Comparison of ENCODE assay signal across 12 cellular contexts in the genomic region with DNA sequence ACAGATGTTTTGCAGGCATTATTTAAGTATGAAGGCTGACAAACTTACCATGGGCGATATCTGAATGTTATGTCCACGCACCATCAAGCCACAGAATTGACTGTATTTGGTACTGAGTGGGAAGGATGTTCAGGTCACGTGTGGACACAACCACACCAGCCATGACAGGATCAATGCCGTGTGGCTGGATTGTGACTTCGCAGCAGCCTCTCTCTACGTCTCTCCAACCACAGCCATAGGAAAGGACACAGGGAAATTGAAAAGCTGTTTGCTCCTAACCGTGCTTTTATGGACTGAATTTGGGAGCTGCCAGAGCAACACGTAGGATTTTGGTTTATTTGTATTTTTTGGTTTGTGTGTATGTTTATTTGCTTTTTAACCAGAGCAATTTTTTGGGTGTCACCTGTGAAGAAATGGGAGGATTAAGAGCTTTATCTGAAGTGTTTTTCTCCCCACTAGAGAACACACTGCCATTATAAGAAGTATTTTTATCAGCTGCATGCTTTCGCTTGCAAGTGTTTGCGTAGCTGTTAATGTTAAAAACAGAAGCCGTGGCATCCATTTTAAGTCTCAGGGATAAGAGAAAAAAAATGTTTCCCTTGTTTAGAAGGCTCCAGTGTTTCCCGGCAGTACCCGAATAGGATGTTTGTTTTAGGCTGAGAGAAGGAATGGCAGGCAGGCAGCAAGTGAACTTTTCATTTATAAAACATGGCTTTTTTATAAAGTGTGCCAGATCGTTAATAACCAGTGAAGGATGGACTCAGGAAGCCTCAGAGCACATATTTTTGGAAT.
DNase-seq lines count a peak whose midpoint lies in the region; ATAC-seq and TF ChIP-seq lines count a peak whose summit lies in the region.
"Had no signal": no experiment of that assay in that cellular context is flagged by ENCODE, and none has a peak within 500 bp of the region (broad histone marks: within the 10 kb centered on the region; RNA-seq: fewer than 3 reads in every experiment).

No MANE protein-coding gene starts in this region.

- H3K9ac ChIP-seq in mucosa of rectum (ENCODE audit: low read depth in 1 of 2, low read length in 2 of 2) = no peak overlapping the region

- in situ Hi-C loops in ACHN (cut with HindIII; ENCODE audit: low pct_ligation_motif_present, low pct_unique_long_range_greater_than_20kb, low sequenced_read_pairs) = no loop called here

- no peak for ATAC-seq in thoracic aorta (ENCODE audit: insufficient number of reproducible peaks, low FRiP score, low read depth)
- ATAC-seq in GM18858 (IDR thresholded peaks at IDR 0.05; ENCODE audit: unreplicated experiment) = no peak
- ATAC-seq: CD8-positive, alpha-beta T cell had no signal

- peak overlapping the region; percentile 40 for H3K27ac ChIP-seq in ectodermal cell (ENCODE audit: insufficient read depth, low read depth, low read length, poor library complexity, severe bottlenecking)
- H3K27ac ChIP-seq in mucosa of rectum (ENCODE audit: low read depth in 2 of 2, low read length in 2 of 2) = peak overlapping the region; percentile 44 to 52
- peak overlapping the region; percentile 84 to 85 for H3K27ac ChIP-seq in thoracic aorta
- H3K27ac ChIP-seq: brain microvascular endothelial cell had no signal

- H3K36me3 ChIP-seq in ectodermal cell (ENCODE audit: control insufficient read depth, insufficient read depth, low read length) = no peaks in the 10 kb centered on the region
- H3K36me3 ChIP-seq in mucosa of rectum (ENCODE audit: control insufficient read depth in 2 of 2, insufficient read depth in 2 of 2, low read length in 2 of 2) = no peaks in the 10 kb centered on the region
- no peaks in the 10 kb centered on the region for H3K36me3 ChIP-seq in thoracic aorta
- H3K36me3 ChIP-seq: brain microvascular endothelial cell had no signal

- no peak for TF ChIP-seq CTCF in thoracic aorta (IDR thresholded peaks at IDR 0.05)

- H3K4me1 ChIP-seq in ectodermal cell (ENCODE audit: control insufficient read depth, insufficient read depth, low read length) = peaks cover 47% of the 10 kb centered on the region
- H3K4me1 ChIP-seq in mucosa of rectum (ENCODE audit: control insufficient read depth in 2 of 2, insufficient read depth in 2 of 2, low read length in 2 of 2) = no peaks in the 10 kb centered on the region
- H3K4me1 ChIP-seq in thoracic aorta (ENCODE audit: control insufficient read depth in 1 of 2, low read depth in 2 of 2) = peaks cover 3 to 49% of the 10 kb centered on the region in 2 donors

- H3K27me3 ChIP-seq in ectodermal cell (ENCODE audit: control insufficient read depth, insufficient read depth, low read length, poor library complexity, severe bottlenecking) (no peaks in the 10 kb centered on the region), mucosa of rectum (ENCODE audit: control insufficient read depth in 2 of 2, insufficient read depth in 2 of 2, low read length in 2 of 2) (no peaks in the 10 kb centered on the region), thoracic aorta (replicated peaks; ENCODE audit: insufficient read depth) (no peaks in the 10 kb centered on the region)
- H3K27me3 ChIP-seq: brain microvascular endothelial cell had no signal

- 82% methylated on average over 14 of the region's 14 CpGs for WGBS in ectodermal cell, 2 experiments

- no peak overlapping the region for H3K4me3 ChIP-seq in ectodermal cell (ENCODE audit: insufficient read depth, low read depth, low read length)
- H3K4me3 ChIP-seq in mucosa of rectum (ENCODE audit: low read length in 2 of 2) = no peak overlapping the region
- peak overlapping the region; percentile 4 for H3K4me3 ChIP-seq in thoracic aorta

- DNase-seq in NCI-H2227 (lab: John Stamatoyannopoulos, UW; ENCODE audit: unreplicated experiment) (peak; percentile 20), thoracic aorta (ENCODE audit: low spot score) (no peak), ACHN (no peak)
- DNase-seq in activated naive CD4-positive, alpha-beta T cell treated with Interleukin-2 at 50 U/mL for 16 hours = no peak
- no peak for DNase-seq in activated effector memory CD4-positive, alpha-beta T cell treated with anti-CD3 and anti-CD28 coated beads, Interleukin-2, amount 50 U/mL, for 16 hours
- DNase-seq: brain microvascular endothelial cell; CD8-positive, alpha-beta T cell; HCEC 1CT; NCI-H1930 had no signal

- H3K9me3 ChIP-seq in ectodermal cell (ENCODE audit: control insufficient read depth, low read length) (no peaks in the 10 kb centered on the region), mucosa of rectum (ENCODE audit: control insufficient read depth in 2 of 2, low read length in 2 of 2) (no peaks in the 10 kb centered on the region), thoracic aorta (no peaks in the 10 kb centered on the region)
